8 cellular contexts compared by ENCODE assay signal in the genomic region with DNA sequence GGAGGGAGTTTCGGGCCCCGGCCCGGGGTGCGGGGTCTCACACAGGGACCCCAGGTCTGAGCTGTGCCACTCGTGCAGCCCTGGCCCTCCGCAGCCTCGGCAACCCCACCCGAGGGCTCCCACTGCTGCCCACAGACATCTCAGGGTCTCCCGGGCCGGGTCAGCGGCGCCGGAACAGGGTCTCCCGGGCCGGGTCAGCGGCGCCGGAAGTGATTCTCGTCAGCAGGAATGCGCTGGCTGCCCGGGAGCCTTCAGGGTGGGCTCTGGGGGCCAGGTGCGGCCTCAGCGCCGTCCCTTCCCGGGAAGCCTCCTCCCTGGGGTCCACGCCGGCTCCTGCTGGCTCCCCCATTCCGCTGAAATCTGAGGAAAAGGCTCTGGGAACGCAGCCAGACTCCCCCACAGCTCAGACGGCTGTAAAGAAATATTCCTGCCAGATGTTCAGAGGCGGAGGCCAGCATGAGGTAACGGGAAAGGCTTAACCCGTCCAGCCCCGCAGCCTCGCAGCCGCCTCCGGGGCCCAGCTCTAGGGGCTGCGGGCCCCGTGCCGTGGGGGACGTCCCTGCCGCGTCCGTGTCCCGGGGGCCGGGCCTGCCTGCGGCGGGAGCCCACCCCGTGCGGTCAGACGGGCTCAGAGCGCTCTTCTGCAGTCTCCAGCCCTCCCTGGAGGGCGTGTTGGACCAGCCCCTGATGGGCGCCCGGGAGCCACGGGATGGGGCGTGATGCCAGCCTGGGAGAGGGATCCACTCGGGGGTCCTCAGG. TPM values are rescaled to one million over a fixed set of nuclear protein-coding genes. Genes with fewer than 3 reads are reported as not detected.
DNase-seq lines count a peak whose midpoint lies in the region; ATAC-seq and TF ChIP-seq lines count a peak whose summit lies in the region.

No MANE protein-coding gene starts in this region.

- peaks cover 3% of the 10 kb centered on the region for H3K9me3 ChIP-seq in WERI-Rb-1 (ENCODE audit: severe bottlenecking)
- H3K9me3 ChIP-seq in heart right ventricle, result no peaks in the 10 kb centered on the region

- H3K4me3 ChIP-seq in WERI-Rb-1 (ENCODE audit: low read depth, low read length) (peak overlapping the region; percentile 64), heart right ventricle (peak overlapping the region; percentile 27 to 62 (median 55)), retinal pigment epithelial cell (ENCODE audit: low read length) (peak overlapping the region; percentile 46)

- H3K27ac ChIP-seq in WERI-Rb-1, result peak overlapping the region; percentile 23
- H3K27ac ChIP-seq in heart right ventricle, result peak overlapping the region; percentile 93 to 99 (median 97)

- DNase-seq in NCI-H1417 (lab: John Stamatoyannopoulos, UW) (peak in 2 of 3 experiments; percentile 44 to 56), NCI-H1417 treated with DMSO at 0.1 percent for 48 hours (lab: John Stamatoyannopoulos, UW) (no peak), WERI-Rb-1 (peak; percentile 41), heart right ventricle (peak; percentile 84 to 94), retinal pigment epithelial cell (ENCODE audit: low read depth) (no peak), GF-D8 (lab: John Stamatoyannopoulos, UW) (no peak), activated gamma-delta T cell treated with Interleukin-2 at 50 U/mL for 16 hours (no peak), NCI-H2107 (lab: John Stamatoyannopoulos, UW) (no peak)

- TF ChIP-seq CTCF in WERI-Rb-1 (IDR thresholded peaks at IDR 0.05; ENCODE audit: low read depth, low read length), result no peak
- no peak for TF ChIP-seq CTCF in heart right ventricle (IDR thresholded peaks at IDR 0.05)
- TF ChIP-seq CTCF in retinal pigment epithelial cell (conservative IDR thresholded peaks at IDR 0.05; ENCODE audit: low read depth, low read length), result no peak

- peaks cover 21 to 72% (median 55%) of the 10 kb centered on the region in 9 donors for H3K4me1 ChIP-seq in heart right ventricle

- H3K27me3 ChIP-seq in WERI-Rb-1 (ENCODE audit: insufficient read depth, low read depth, severe bottlenecking), result no peaks in the 10 kb centered on the region
- H3K27me3 ChIP-seq in heart right ventricle, result peaks cover 0 to 54% (median 0%) of the 10 kb centered on the region in 7 donors

- H3K36me3 ChIP-seq in WERI-Rb-1 (no peaks in the 10 kb centered on the region), heart right ventricle (no peaks in the 10 kb centered on the region)

- intact Hi-C loops in heart right ventricle (cut with DNase I), result loop anchor here in 9 of 10 donors (2.0 to 10.0 kb wide), 10 partner anchors 94 to 482 kb away; partner anchors contain the start of genes COL6A2 (in 8 of the 9), DIP2A (in 1 of the 9) and LSS (in 1 of the 9)

- WGBS in heart right ventricle, 2 donors, result 13 to 15% methylated on average over 52 to 58 of the region's 58 CpGs

- ATAC-seq in heart right ventricle, result peak; percentile 38 to 65 (median 52)

RNA-seq across cellular contexts. Expression of gene COL6A1, which starts 8.7 kb away (rescaled TPM):
- total RNA-seq in heart right ventricle, result 100 to 1,000 TPM in 5 of 10 donors, 10 to 100 TPM in 5; 71.9 to 260 (median 100) TPM
- 100 to 1,000 TPM; 209 to 388 TPM for polyA plus RNA-seq in heart right ventricle

Comparison
In these comparisons a context has a peak if more than half of its experiments do, and no peak if none do; other contexts are left out.
1. DNase-seq: peak in NCI-H1417 (2 of 3), WERI-Rb-1 (single experiment) and heart right ventricle (2 of 2); none in NCI-H1417 treated with DMSO at 0.1 percent for 48 hours (single experiment), retinal pigment epithelial cell (single experiment), GF-D8 (single experiment), activated gamma-delta T cell treated with Interleukin-2 at 50 U/mL for 16 hours (single experiment) and NCI-H2107 (single experiment).
2. Peak in every context shown above with its lines, with median percentiles within 50 percentile points of each other: H3K4me3 ChIP-seq.